Comparison of ENCODE assay signal across 16 cellular contexts in the genomic region with DNA sequence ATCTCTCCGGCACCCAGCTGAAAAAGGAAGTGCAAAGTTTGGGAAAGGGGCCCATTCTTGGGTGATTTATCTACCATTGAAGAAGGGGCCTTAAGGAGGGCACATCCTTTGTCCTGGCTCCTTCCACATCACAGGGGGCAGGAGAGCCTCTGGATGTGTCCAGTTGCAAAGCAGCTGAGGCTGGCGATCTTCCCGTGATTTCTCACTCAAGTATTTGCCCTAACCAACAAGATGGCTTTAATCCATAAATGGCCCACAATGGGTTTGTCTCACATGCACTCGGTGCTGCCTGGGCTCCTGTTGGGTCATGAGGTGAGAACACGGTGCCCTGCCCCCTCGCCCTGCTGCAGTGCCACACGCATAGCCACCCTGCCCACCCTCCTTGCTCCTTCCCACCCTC. TPM values are rescaled to one million over a fixed set of nuclear protein-coding genes. Genes with fewer than 3 reads are reported as not detected.
"Had no signal": no experiment of that assay in that cellular context is flagged by ENCODE, and none has a peak within 500 bp of the region (broad histone marks: within the 10 kb centered on the region; RNA-seq: fewer than 3 reads in every experiment).

No MANE protein-coding gene starts in this region.

- H3K27ac ChIP-seq: esophagus squamous epithelium, foreskin keratinocyte, hepatocyte, neutrophil, thoracic aorta had no signal

- H3K9me3 ChIP-seq: neutrophil, thoracic aorta had no signal

- H3K27me3 ChIP-seq: hepatocyte, neutrophil had no signal

- H3K4me3 ChIP-seq: esophagus squamous epithelium, hepatocyte, thoracic aorta had no signal

- H3K36me3 ChIP-seq: esophagus squamous epithelium, neutrophil, thoracic aorta had no signal

- DNase-seq: activated CD4-positive, alpha-beta T cell treated with anti-CD3 and anti-CD28 coated beads for 36 hours; activated CD4-positive, alpha-beta T cell treated with anti-CD3 and anti-CD28 coated beads, Interleukin-2, amount 50 U/mL, for 48 hours; activated naive CD4-positive, alpha-beta T cell treated with Interleukin-2 at 50 U/mL for 16 hours; activated naive CD8-positive, alpha-beta T cell treated with anti-CD3 and anti-CD28 coated beads, Interleukin-2, amount 10 ng/mL, durations not matched to agents 7 days and 5 days; activated T-cell treated with anti-CD3 and anti-CD28 coated beads, Interleukin-2, amount 50 U/mL, for 1 hour; amygdala; cerebellar nuclear complex; effector CD8-positive, alpha-beta T cell; esophagus squamous epithelium; foreskin keratinocyte; naive thymus-derived CD8-positive, alpha-beta T cell; stimulated activated naive B cell treated with anti-CD40 and anti-IgM and Interleukin-4, amounts not matched to agents 10 μg/mL and 1 μg/mL and 100 μg/mL, for 72 hours had no signal

- H3K4me1 ChIP-seq: foreskin keratinocyte had no signal

- ATAC-seq: foreskin keratinocyte had no signal

RNA-seq across cellular contexts. Expression of a gene that starts 14.2 kb away (rescaled TPM):
- total RNA-seq: activated CD4-positive, alpha-beta T cell treated with anti-CD3 and anti-CD28 coated beads for 36 hours; activated naive CD8-positive, alpha-beta T cell treated with anti-CD3 and anti-CD28 coated beads, Interleukin-2, amount 10 ng/mL, durations not matched to agents 7 days and 5 days; esophagus squamous epithelium; foreskin keratinocyte; mesenteric fat pad; naive thymus-derived CD8-positive, alpha-beta T cell; thoracic aorta had no signal
- polyA plus RNA-seq: foreskin keratinocyte; naive thymus-derived CD8-positive, alpha-beta T cell had no signal
